In genomic region chr6:89204096-89204495, GRCh38 we compare ENCODE assay signal across 39 cellular contexts. TPM values are rescaled to one million over a fixed set of nuclear protein-coding genes. Genes with fewer than 3 reads are reported as not detected.
"Had no signal": no experiment of that assay in that cellular context is flagged by ENCODE, and none has a peak within 500 bp of the region (broad histone marks: within the 10 kb centered on the region; RNA-seq: fewer than 3 reads in every experiment).

No MANE protein-coding gene starts in this region.

- H3K4me1 Mint-ChIP-seq: activated B cell treated with CpG ODN at 0.5 μM for 24 hours; activated CD8-positive, alpha-beta memory T cell treated with anti-CD3 and anti-CD28 coated beads, Interleukin-2, amount 10 ng/mL, durations not matched to agents 7 days and 5 days; central memory CD8-positive, alpha-beta T cell; naive B cell; stimulated activated memory B cell treated with anti-CD40 and anti-IgM and Interleukin-4, amounts not matched to agents 10 μg/mL and 1 μg/mL and 100 μg/mL, for 72 hours; stimulated activated naive CD8-positive, alpha-beta T cell treated with anti-CD3 and anti-CD28 coated beads, Interleukin-15, amount 100 ng/mL, for 72 hours; T-cell had no signal

- H3K4me1 ChIP-seq: gastroesophageal sphincter, parathyroid adenoma, uterus had no signal

- H3K9me3 Mint-ChIP-seq: activated B cell treated with CpG ODN at 0.5 μM for 24 hours; activated T-helper 2 cell treated with anti-CD3 and anti-CD28 coated beads, Interferon-gamma antibody, Interleukin-2, Interleukin-4, amounts not matched to agents 10 μg/mL and 5 μg/mL and 100 μg/mL, durations not matched to agents 14 hours and 24 hours and 36 hours; central memory CD8-positive, alpha-beta T cell; effector memory CD8-positive, alpha-beta T cell; stimulated activated memory B cell treated with anti-CD40 and anti-IgM and Interleukin-4, amounts not matched to agents 10 μg/mL and 1 μg/mL and 100 μg/mL, for 72 hours; stimulated activated naive CD8-positive, alpha-beta T cell treated with anti-CD3 and anti-CD28 coated beads, Interleukin-15, amount 100 ng/mL, for 72 hours; T-cell; T-helper 2 cell treated with Interferon-gamma antibody and Interleukin-4, amounts not matched to agents 5 μg/mL and 100 μg/mL, for 36 hours; type B pancreatic cell had no signal

- DNase-seq: activated B cell treated with CpG ODN at 0.5 μM for 24 hours; activated CD4-positive, alpha-beta T cell treated with anti-CD3 and anti-CD28 coated beads, Interleukin-2, amount 50 U/mL, for 1 hour; activated CD8-positive, alpha-beta memory T cell treated with anti-CD3 and anti-CD28 coated beads, Interleukin-2, amount 10 ng/mL, durations not matched to agents 7 days and 5 days; activated CD8-positive, alpha-beta T cell treated with anti-CD3 and anti-CD28 coated beads, Interleukin-2, amount 10 ng/mL, durations not matched to agents 7 days and 5 days; activated naive CD4-positive, alpha-beta T cell treated with Interleukin-2 at 50 U/mL for 16 hours; activated T-cell treated with anti-CD3 and anti-CD28 coated beads, Interleukin-2, amount 50 U/mL, for 48 hours; anterior cingulate cortex; effector memory CD8-positive, alpha-beta T cell; erythroblast; islet precursor cell; left cardiac atrium; left ventricle myocardium superior; mucosa of descending colon; naive B cell; nucleus accumbens; stimulated activated CD4-positive, alpha-beta T cell treated with anti-CD3 and anti-CD28 coated beads, Interleukin-1b, Interleukin-23, amount 100 ng/mL, for 48 hours; stimulated activated CD4-positive, alpha-beta T cell treated with anti-CD3 and anti-CD28 coated beads, Interleukin-4, amount 100 ng/mL, for 4 hours; stimulated activated CD8-positive, alpha-beta memory T cell treated with anti-CD3 and anti-CD28 coated beads, Interleukin-4, amount 100 ng/mL, for 48 hours; stimulated activated naive CD8-positive, alpha-beta T cell treated with anti-CD3 and anti-CD28 coated beads, Interleukin-15, amount 100 ng/mL, for 72 hours; T-cell; uterus had no signal

- H3K27me3 ChIP-seq: dorsolateral prefrontal cortex, gastroesophageal sphincter, hepatocyte, uterus had no signal

- H3K27me3 Mint-ChIP-seq: activated naive CD8-positive, alpha-beta T cell; stimulated activated naive CD8-positive, alpha-beta T cell treated with anti-CD3 and anti-CD28 coated beads, Interleukin-15, amount 100 ng/mL, for 72 hours; type B pancreatic cell had no signal

- H3K27ac ChIP-seq: coronary artery, gastroesophageal sphincter, hepatocyte, parathyroid adenoma, uterus had no signal

- H3K4me3 ChIP-seq: coronary artery, dorsolateral prefrontal cortex, gastroesophageal sphincter, hepatocyte, mucosa of descending colon, smooth muscle cell, uterus had no signal

- H3K27ac Mint-ChIP-seq: activated B cell treated with CpG ODN at 0.5 μM for 24 hours; activated CD8-positive, alpha-beta memory T cell treated with anti-CD3 and anti-CD28 coated beads, Interleukin-2, amount 10 ng/mL, durations not matched to agents 7 days and 5 days; activated CD8-positive, alpha-beta T cell treated with anti-CD3 and anti-CD28 coated beads, Interleukin-2, amount 10 ng/mL, durations not matched to agents 7 days and 5 days; activated naive CD8-positive, alpha-beta T cell; activated T-helper 2 cell treated with anti-CD3 and anti-CD28 coated beads, Interferon-gamma antibody, Interleukin-2, Interleukin-4, amounts not matched to agents 10 μg/mL and 5 μg/mL and 100 μg/mL, durations not matched to agents 14 hours and 24 hours and 36 hours; effector memory CD8-positive, alpha-beta T cell; naive B cell; stimulated activated memory B cell treated with anti-CD40 and anti-IgM and Interleukin-4, amounts not matched to agents 10 μg/mL and 1 μg/mL and 100 μg/mL, for 72 hours; stimulated activated naive CD8-positive, alpha-beta T cell treated with anti-CD3 and anti-CD28 coated beads, Interleukin-15, amount 100 ng/mL, for 72 hours; T-cell; T-helper 2 cell treated with Interferon-gamma antibody and Interleukin-4, amounts not matched to agents 5 μg/mL and 100 μg/mL, for 36 hours; type B pancreatic cell had no signal

- H3K9me3 ChIP-seq: gastroesophageal sphincter, mucosa of descending colon, uterus had no signal

- H3K4me3 Mint-ChIP-seq: activated B cell treated with CpG ODN at 0.5 μM for 24 hours; activated CD8-positive, alpha-beta memory T cell treated with anti-CD3 and anti-CD28 coated beads, Interleukin-2, amount 10 ng/mL, durations not matched to agents 7 days and 5 days; activated CD8-positive, alpha-beta T cell treated with anti-CD3 and anti-CD28 coated beads, Interleukin-2, amount 10 ng/mL, durations not matched to agents 7 days and 5 days; activated naive CD8-positive, alpha-beta T cell; central memory CD8-positive, alpha-beta T cell; effector memory CD8-positive, alpha-beta T cell; naive B cell; stimulated activated memory B cell treated with anti-CD40 and anti-IgM and Interleukin-4, amounts not matched to agents 10 μg/mL and 1 μg/mL and 100 μg/mL, for 72 hours; stimulated activated naive CD8-positive, alpha-beta T cell treated with anti-CD3 and anti-CD28 coated beads, Interleukin-15, amount 100 ng/mL, for 72 hours; T-cell; T-helper 2 cell treated with Interferon-gamma antibody and Interleukin-4, amounts not matched to agents 5 μg/mL and 100 μg/mL, for 36 hours; type B pancreatic cell had no signal

- H3K36me3 Mint-ChIP-seq: activated CD8-positive, alpha-beta memory T cell treated with anti-CD3 and anti-CD28 coated beads, Interleukin-2, amount 10 ng/mL, durations not matched to agents 7 days and 5 days; activated naive CD8-positive, alpha-beta T cell; naive B cell; stimulated activated memory B cell treated with anti-CD40 and anti-IgM and Interleukin-4, amounts not matched to agents 10 μg/mL and 1 μg/mL and 100 μg/mL, for 72 hours; T-cell; type B pancreatic cell had no signal

- ATAC-seq: activated CD8-positive, alpha-beta memory T cell treated with anti-CD3 and anti-CD28 coated beads, Interleukin-2, amount 10 ng/mL, durations not matched to agents 7 days and 5 days; activated CD8-positive, alpha-beta T cell treated with anti-CD3 and anti-CD28 coated beads, Interleukin-2, amount 10 ng/mL, durations not matched to agents 7 days and 5 days; effector memory CD8-positive, alpha-beta T cell; gastroesophageal sphincter; left cardiac atrium; left ventricle myocardium superior; mucosa of descending colon; sciatic nerve; stimulated activated memory B cell treated with anti-CD40 and anti-IgM and Interleukin-4, amounts not matched to agents 10 μg/mL and 1 μg/mL and 100 μg/mL, for 72 hours; stimulated activated naive CD8-positive, alpha-beta T cell treated with anti-CD3 and anti-CD28 coated beads, Interleukin-15, amount 100 ng/mL, for 72 hours; T-cell had no signal

- H3K36me3 ChIP-seq: gastroesophageal sphincter, uterus had no signal

RNA-seq across cellular contexts. Expression of gene GABRR1, which starts 13.1 kb away (rescaled TPM):
- total RNA-seq: activated B cell treated with CpG ODN at 0.5 μM for 24 hours; activated CD8-positive, alpha-beta memory T cell treated with anti-CD3 and anti-CD28 coated beads, Interleukin-2, amount 10 ng/mL, durations not matched to agents 7 days and 5 days; activated CD8-positive, alpha-beta T cell treated with anti-CD3 and anti-CD28 coated beads, Interleukin-2, amount 10 ng/mL, durations not matched to agents 7 days and 5 days; activated T-helper 2 cell treated with anti-CD3 and anti-CD28 coated beads, Interferon-gamma antibody, Interleukin-2, Interleukin-4, amounts not matched to agents 10 μg/mL and 5 μg/mL and 100 μg/mL, durations not matched to agents 14 hours and 24 hours and 36 hours; bronchial epithelial cell; dorsolateral prefrontal cortex; left cardiac atrium; left ventricle myocardium superior; lung microvascular endothelial cell; mesenteric fat pad; mucosa of descending colon; smooth muscle cell; T-cell had no signal
- polyA plus RNA-seq: adipose tissue, neural cell, smooth muscle cell had no signal
